In the genomic region with DNA sequence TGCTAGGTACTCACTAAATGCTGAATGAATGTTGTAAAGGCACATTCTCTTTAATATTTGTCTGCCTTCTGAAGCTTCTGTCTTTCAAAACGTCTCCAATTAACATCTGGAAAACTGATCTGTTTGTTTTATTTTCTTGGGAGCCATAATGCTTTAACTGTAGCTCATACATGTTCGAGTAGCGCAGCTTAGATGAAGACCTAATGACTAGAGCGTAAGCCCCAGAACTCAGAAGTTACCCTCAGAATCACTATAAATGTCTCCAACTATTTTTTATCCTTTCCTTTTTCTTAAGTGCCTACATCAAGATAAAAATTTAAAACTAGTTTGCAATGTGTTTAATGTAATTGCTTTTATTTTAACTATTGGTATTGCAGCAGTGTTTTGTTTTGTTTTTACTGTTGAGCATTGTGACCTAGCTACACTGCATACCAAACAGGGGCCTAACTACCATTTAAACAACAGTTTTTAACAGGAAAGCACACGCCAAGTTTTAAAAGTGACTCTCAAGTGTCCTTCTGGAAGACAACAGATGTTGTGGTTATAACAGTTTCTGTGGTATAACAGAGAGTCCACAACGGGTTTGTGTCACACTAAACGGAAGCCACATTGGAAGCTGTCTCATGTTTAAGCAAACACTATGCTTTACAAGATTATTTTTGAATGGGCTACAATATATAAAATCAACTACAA, we compare ENCODE assay signal across 9 cellular contexts. TPM values are rescaled to one million over a fixed set of nuclear protein-coding genes. Genes with fewer than 3 reads are reported as not detected.
DNase-seq lines count a peak whose midpoint lies in the region; ATAC-seq lines count a peak whose summit lies in the region.
"Had no signal": no experiment of that assay in that cellular context is flagged by ENCODE, and none has a peak within 500 bp of the region (broad histone marks: within the 10 kb centered on the region; RNA-seq: fewer than 3 reads in every experiment).

No MANE protein-coding gene starts in this region.

- intact Hi-C loops in right cardiac atrium (cut with DNase I), result no loop called here

- peaks cover 9% of the 10 kb centered on the region for H3K27me3 Mint-ChIP-seq in activated naive CD4-positive, alpha-beta T cell treated with anti-CD3 and anti-CD28 coated beads, Interleukin-2, amount 50 U/mL, for 24 hours

- H3K27ac ChIP-seq in thymus (ENCODE audit: low read depth), result peak overlapping the region; percentile 25
- H3K27ac ChIP-seq in right cardiac atrium (ENCODE audit: low read length), result no peak overlapping the region

- H3K36me3 Mint-ChIP-seq in activated naive CD4-positive, alpha-beta T cell treated with anti-CD3 and anti-CD28 coated beads, Interleukin-2, amount 50 U/mL, for 24 hours, result no peaks in the 10 kb centered on the region

- H3K27ac Mint-ChIP-seq in activated naive CD4-positive, alpha-beta T cell treated with anti-CD3 and anti-CD28 coated beads, Interleukin-2, amount 50 U/mL, for 24 hours, result peak overlapping the region; percentile 26

- H3K4me1 ChIP-seq in thymus (ENCODE audit: control insufficient read depth, insufficient read depth, low read length), result peaks cover 13% of the 10 kb centered on the region
- H3K4me1 ChIP-seq in right cardiac atrium (ENCODE audit: control insufficient read depth, insufficient read depth, low read length), result no peaks in the 10 kb centered on the region

- H3K4me1 Mint-ChIP-seq in activated naive CD4-positive, alpha-beta T cell treated with anti-CD3 and anti-CD28 coated beads, Interleukin-2, amount 50 U/mL, for 24 hours, result peaks cover 13% of the 10 kb centered on the region

- H3K9me3 ChIP-seq in thymus (ENCODE audit: control insufficient read depth) (no peaks in the 10 kb centered on the region), right cardiac atrium (ENCODE audit: control insufficient read depth, low read length) (no peaks in the 10 kb centered on the region)

- peak; percentile 97 for ATAC-seq in HG02938 (IDR thresholded peaks at IDR 0.05; ENCODE audit: unreplicated experiment)
- ATAC-seq in right cardiac atrium, result no peak

- H3K27me3 ChIP-seq in thymus (ENCODE audit: control insufficient read depth, insufficient read depth), result no peaks in the 10 kb centered on the region
- H3K27me3 ChIP-seq in right cardiac atrium (ENCODE audit: control insufficient read depth, insufficient read depth), result no peaks in the 10 kb centered on the region

- no peak for DNase-seq in activated naive CD4-positive, alpha-beta T cell treated with Interleukin-2 at 50 U/mL for 16 hours
- DNase-seq in NCI-H524 treated with DMSO at 0.1 percent for 48 hours (lab: John Stamatoyannopoulos, UW) (peak; percentile 28), middle frontal gyrus (ENCODE audit: extremely low spot score, low spot score) (no peak), kidney glomerular epithelial cell (lab: John Stamatoyannopoulos, UW) (no peak), right cardiac atrium (no peak)
- DNase-seq: MG63 had no signal

- H3K36me3 ChIP-seq in thymus (ENCODE audit: control insufficient read depth, insufficient read depth), result no peaks in the 10 kb centered on the region
- H3K36me3 ChIP-seq: MG63 had no signal

- H3K4me3 ChIP-seq in thymus (ENCODE audit: low read length) (no peak overlapping the region), right cardiac atrium (ENCODE audit: low read length) (no peak overlapping the region)
- H3K4me3 ChIP-seq: MG63 had no signal

- no peak overlapping the region for H3K4me3 Mint-ChIP-seq in activated naive CD4-positive, alpha-beta T cell treated with anti-CD3 and anti-CD28 coated beads, Interleukin-2, amount 50 U/mL, for 24 hours

- peaks cover 7% of the 10 kb centered on the region for H3K9me3 Mint-ChIP-seq in activated naive CD4-positive, alpha-beta T cell treated with anti-CD3 and anti-CD28 coated beads, Interleukin-2, amount 50 U/mL, for 24 hours

- WGBS in thymus, result 18% methylated on average over 7 of the region's 7 CpGs
- WGBS in right cardiac atrium, result 64% methylated on average over 7 of the region's 7 CpGs

RNA-seq across cellular contexts. Expression of a gene that starts 42.0 kb away (rescaled TPM):
- polyA plus RNA-seq in thymus (30.1 TPM), right cardiac atrium (38.8 TPM)
- 10 to 100 TPM; 19.3 to 25.5 (median 23.5) TPM for total RNA-seq in right cardiac atrium

RNA-seq across cellular contexts. Expression of a gene that starts 42.1 kb away (rescaled TPM):
- polyA plus RNA-seq in thymus (1.5 TPM), right cardiac atrium (0.07 TPM)
- total RNA-seq in right cardiac atrium, result under 1 TPM in 3 of 4 donors, not detected in 1; 0.23 to 0.91 (median 0.68) TPM
